16 cellular contexts compared by ENCODE assay signal in the genomic region with DNA sequence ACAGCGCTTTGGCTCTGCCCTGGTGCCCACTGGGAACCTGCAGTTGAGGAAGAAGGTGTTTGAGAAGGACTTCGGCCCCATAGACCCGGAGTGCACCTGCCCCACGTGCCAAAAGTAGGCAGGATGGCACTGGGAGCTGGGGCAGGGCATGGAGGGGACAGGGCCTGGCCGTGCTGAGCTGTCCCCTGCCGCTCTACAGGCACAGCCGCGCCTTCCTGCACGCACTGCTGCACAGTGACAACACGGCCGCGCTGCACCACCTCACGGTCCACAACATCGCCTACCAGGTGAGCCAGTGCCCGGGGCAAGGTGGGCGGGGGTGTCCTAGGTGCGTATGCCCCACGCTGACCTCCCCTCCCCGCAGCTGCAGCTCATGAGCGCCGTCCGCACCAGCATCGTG.
"Had no signal": no experiment of that assay in that cellular context is flagged by ENCODE, and none has a peak within 500 bp of the region (broad histone marks: within the 10 kb centered on the region; RNA-seq: fewer than 3 reads in every experiment).

No MANE protein-coding gene starts in this region.

- H3K27me3 Mint-ChIP-seq: activated naive CD8-positive, alpha-beta T cell; stimulated activated naive CD8-positive, alpha-beta T cell treated with anti-CD3 and anti-CD28 coated beads, Interleukin-15, Interleukin-2, amounts not matched to agents 100 ng/mL and 50 ng/mL, for 24 hours had no signal

- DNase-seq: activated CD4-positive, alpha-beta T cell treated with anti-CD3 and anti-CD28 coated beads, Interleukin-2, amount 50 U/mL, for 4 hours; activated gamma-delta T cell; activated T-cell treated with anti-CD3 and anti-CD28 coated beads, Interleukin-2, amount 50 U/mL, for 48 hours; amygdala; brain microvascular endothelial cell; cerebellar nuclear complex; dermis blood vessel endothelial cell; kidney glomerular epithelial cell; stimulated activated CD4-positive, alpha-beta T cell treated with anti-CD3 and anti-CD28 coated beads, Interleukin-4, amount 100 ng/mL, for 1 hour; stimulated activated CD8-positive, alpha-beta memory T cell treated with anti-CD3 and anti-CD28 coated beads, Interleukin-4, amount 100 ng/mL, for 48 hours had no signal

- H3K27ac ChIP-seq: brain microvascular endothelial cell, hepatocyte had no signal

- H3K4me3 ChIP-seq: hepatocyte had no signal

- H3K9me3 Mint-ChIP-seq: endodermal cell; nephron; stimulated activated naive CD8-positive, alpha-beta T cell treated with anti-CD3 and anti-CD28 coated beads, Interleukin-15, Interleukin-2, amounts not matched to agents 100 ng/mL and 50 ng/mL, for 24 hours; T-helper 1 cell treated with Interleukin-12 subunit alpha and Interleukin-12 subunit beta and Interleukin-4 antibody, amounts not matched to agents 30 μg/mL and 1 μg/mL, for 36 hours had no signal

- H3K4me3 Mint-ChIP-seq: activated naive CD8-positive, alpha-beta T cell; endodermal cell; nephron; stimulated activated naive CD8-positive, alpha-beta T cell treated with anti-CD3 and anti-CD28 coated beads, Interleukin-15, Interleukin-2, amounts not matched to agents 100 ng/mL and 50 ng/mL, for 24 hours; T-helper 1 cell treated with Interleukin-12 subunit alpha and Interleukin-12 subunit beta and Interleukin-4 antibody, amounts not matched to agents 30 μg/mL and 1 μg/mL, for 36 hours had no signal

- H3K27me3 ChIP-seq: brain microvascular endothelial cell, hepatocyte had no signal

- H3K36me3 ChIP-seq: brain microvascular endothelial cell had no signal

- H3K27ac Mint-ChIP-seq: activated naive CD8-positive, alpha-beta T cell; stimulated activated naive CD8-positive, alpha-beta T cell treated with anti-CD3 and anti-CD28 coated beads, Interleukin-15, Interleukin-2, amounts not matched to agents 100 ng/mL and 50 ng/mL, for 24 hours had no signal
